ENCODE assay signal across 22 cellular contexts in the genomic region with DNA sequence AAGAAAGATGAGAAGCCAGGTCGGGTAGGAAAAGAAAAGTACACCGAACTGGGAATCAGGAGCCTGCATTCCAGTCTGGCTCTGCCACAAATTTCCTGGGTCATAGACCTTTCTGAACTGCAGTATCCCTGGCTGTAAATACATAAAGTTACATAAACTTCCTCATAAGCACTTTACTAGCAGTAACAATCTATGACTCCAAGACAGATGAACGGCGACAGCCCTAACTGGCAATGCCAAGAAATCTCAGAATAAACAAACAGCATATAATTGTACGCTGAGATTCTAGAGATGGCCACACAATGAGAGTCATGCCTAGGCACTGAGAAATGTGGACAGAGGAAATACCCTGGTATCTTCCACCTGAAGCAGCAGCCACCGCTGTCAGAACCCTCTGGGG.
"Had no signal": no experiment of that assay in that cellular context is flagged by ENCODE, and none has a peak within 500 bp of the region (broad histone marks: within the 10 kb centered on the region; RNA-seq: fewer than 3 reads in every experiment).

No MANE protein-coding gene starts in this region.

- ATAC-seq: activated T-cell treated with anti-CD3 and anti-CD28 coated beads, Interleukin-2, amount 50 U/mL, for 72 hours; SK-N-SH treated with all-trans-retinoic acid at 6 μM for 48 hours; WTC11 had no signal

- H3K27ac ChIP-seq: brain microvascular endothelial cell, cardiac muscle cell, SJSA1 had no signal

- H3K27me3 ChIP-seq: cardiac muscle cell, SJSA1 had no signal

- DNase-seq: activated CD4-positive, alpha-beta T cell treated with anti-CD3 and anti-CD28 coated beads for 48 hours; activated CD4-positive, alpha-beta T cell treated with anti-CD3 and anti-CD28 coated beads, Interleukin-2, amount 50 U/mL, for 48 hours; activated CD4-positive, CD25-positive, alpha-beta regulatory T cell treated with anti-CD3 and anti-CD28 coated beads, Interleukin-2, amount 50 U/mL, for 72 hours; activated CD8-positive, alpha-beta memory T cell treated with anti-CD3 and anti-CD28 coated beads, Interleukin-2, amount 50 U/mL, for 4 hours; activated gamma-delta T cell treated with Interleukin-2 at 50 U/mL for 16 hours; activated naive CD4-positive, alpha-beta T cell treated with anti-CD3 and anti-CD28 coated beads, Interleukin-2, amount 10 ng/mL, durations not matched to agents 7 days and 5 days; activated naive CD8-positive, alpha-beta T cell treated with anti-CD3 and anti-CD28 coated beads for 36 hours; activated T-cell treated with anti-CD3 and anti-CD28 coated beads, Interleukin-2, amount 50 U/mL, for 72 hours; brain microvascular endothelial cell; Kasumi-1; KBM-7; NCI-H1105; NCI-H1436; NCI-H1694 treated with DMSO at 0.1 percent for 48 hours; NCI-H2029 treated with DMSO at 0.1 percent for 48 hours; NCI-H524; SHP77; SW 1271 had no signal

- H3K36me3 ChIP-seq: brain microvascular endothelial cell, cardiac muscle cell, SJSA1 had no signal

- H3K4me3 ChIP-seq: cardiac muscle cell, SJSA1 had no signal
